Comparison of ENCODE assay signal across 1 cellular context in the genomic region with DNA sequence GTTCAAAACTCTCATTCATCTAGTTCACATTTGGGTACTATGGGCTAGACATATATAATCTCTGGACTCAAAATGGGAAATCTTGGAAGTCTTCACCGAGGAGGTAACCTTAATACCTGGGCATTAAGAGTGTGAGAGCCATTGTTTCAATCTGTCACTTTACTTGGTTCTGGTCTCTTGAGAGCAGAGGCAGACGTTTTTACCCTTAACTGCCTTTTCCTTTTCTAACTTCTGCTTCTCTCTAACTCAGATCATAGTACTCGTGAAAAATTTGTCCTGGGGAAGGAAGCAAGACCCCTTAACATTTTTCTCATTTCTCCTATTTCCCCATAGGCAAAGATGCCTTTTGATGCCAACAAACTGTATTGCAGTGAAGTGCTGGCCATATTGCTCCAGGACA.
TF ChIP-seq lines count a peak whose summit lies in the region.

No MANE protein-coding gene starts in this region.

TF ChIP-seq in SK-N-SH treated with all-trans-retinoic acid at 6 μM for 48 hours, 23 proteins besides CTCF, POLR2A, EP300 and RAD21 (continued from another document):
- TF ChIP-seq, protein P1, sequence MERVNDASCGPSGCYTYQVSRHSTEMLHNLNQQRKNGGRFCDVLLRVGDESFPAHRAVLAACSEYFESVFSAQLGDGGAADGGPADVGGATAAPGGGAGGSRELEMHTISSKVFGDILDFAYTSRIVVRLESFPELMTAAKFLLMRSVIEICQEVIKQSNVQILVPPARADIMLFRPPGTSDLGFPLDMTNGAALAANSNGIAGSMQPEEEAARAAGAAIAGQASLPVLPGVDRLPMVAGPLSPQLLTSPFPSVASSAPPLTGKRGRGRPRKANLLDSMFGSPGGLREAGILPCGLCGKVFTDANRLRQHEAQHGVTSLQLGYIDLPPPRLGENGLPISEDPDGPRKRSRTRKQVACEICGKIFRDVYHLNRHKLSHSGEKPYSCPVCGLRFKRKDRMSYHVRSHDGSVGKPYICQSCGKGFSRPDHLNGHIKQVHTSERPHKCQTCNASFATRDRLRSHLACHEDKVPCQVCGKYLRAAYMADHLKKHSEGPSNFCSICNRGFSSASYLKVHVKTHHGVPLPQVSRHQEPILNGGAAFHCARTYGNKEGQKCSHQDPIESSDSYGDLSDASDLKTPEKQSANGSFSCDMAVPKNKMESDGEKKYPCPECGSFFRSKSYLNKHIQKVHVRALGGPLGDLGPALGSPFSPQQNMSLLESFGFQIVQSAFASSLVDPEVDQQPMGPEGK (CRISPR knock-in tag; IDR thresholded peaks at IDR 0.05; ENCODE audit: borderline replicate concordance): no peak
- TF ChIP-seq, protein P2, sequence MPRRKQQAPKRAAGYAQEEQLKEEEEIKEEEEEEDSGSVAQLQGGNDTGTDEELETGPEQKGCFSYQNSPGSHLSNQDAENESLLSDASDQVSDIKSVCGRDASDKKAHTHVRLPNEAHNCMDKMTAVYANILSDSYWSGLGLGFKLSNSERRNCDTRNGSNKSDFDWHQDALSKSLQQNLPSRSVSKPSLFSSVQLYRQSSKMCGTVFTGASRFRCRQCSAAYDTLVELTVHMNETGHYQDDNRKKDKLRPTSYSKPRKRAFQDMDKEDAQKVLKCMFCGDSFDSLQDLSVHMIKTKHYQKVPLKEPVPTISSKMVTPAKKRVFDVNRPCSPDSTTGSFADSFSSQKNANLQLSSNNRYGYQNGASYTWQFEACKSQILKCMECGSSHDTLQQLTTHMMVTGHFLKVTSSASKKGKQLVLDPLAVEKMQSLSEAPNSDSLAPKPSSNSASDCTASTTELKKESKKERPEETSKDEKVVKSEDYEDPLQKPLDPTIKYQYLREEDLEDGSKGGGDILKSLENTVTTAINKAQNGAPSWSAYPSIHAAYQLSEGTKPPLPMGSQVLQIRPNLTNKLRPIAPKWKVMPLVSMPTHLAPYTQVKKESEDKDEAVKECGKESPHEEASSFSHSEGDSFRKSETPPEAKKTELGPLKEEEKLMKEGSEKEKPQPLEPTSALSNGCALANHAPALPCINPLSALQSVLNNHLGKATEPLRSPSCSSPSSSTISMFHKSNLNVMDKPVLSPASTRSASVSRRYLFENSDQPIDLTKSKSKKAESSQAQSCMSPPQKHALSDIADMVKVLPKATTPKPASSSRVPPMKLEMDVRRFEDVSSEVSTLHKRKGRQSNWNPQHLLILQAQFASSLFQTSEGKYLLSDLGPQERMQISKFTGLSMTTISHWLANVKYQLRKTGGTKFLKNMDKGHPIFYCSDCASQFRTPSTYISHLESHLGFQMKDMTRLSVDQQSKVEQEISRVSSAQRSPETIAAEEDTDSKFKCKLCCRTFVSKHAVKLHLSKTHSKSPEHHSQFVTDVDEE (CRISPR knock-in tag; IDR thresholded peaks at IDR 0.05): no peak
- TF ChIP-seq OSR1 (CRISPR knock-in tag; IDR thresholded peaks at IDR 0.05) (no peak), ZC3H10 (CRISPR knock-in tag; IDR thresholded peaks at IDR 0.05) (no peak), ZNF70 (CRISPR knock-in tag; IDR thresholded peaks at IDR 0.05) (no peak), CSDC2 (CRISPR knock-in tag; IDR thresholded peaks at IDR 0.05) (no peak), ZNF565 (CRISPR knock-in tag; conservative IDR thresholded peaks at IDR 0.05; ENCODE audit: low read depth) (no peak), ISL1 (CRISPR knock-in tag; IDR thresholded peaks at IDR 0.05) (no peak), TCF4 (CRISPR knock-in tag; IDR thresholded peaks at IDR 0.05; ENCODE audit: borderline replicate concordance) (no peak), ARNTL (CRISPR knock-in tag; IDR thresholded peaks at IDR 0.05; ENCODE audit: borderline replicate concordance, low read depth) (no peak), ZNF8 (CRISPR knock-in tag; IDR thresholded peaks at IDR 0.05) (no peak), GLIS3 (CRISPR knock-in tag; IDR thresholded peaks at IDR 0.05) (no peak), RARB (CRISPR knock-in tag; IDR thresholded peaks at IDR 0.05) (no peak), ZFP3 (CRISPR knock-in tag; IDR thresholded peaks at IDR 0.05) (no peak)
- TF ChIP-seq, protein P3, sequence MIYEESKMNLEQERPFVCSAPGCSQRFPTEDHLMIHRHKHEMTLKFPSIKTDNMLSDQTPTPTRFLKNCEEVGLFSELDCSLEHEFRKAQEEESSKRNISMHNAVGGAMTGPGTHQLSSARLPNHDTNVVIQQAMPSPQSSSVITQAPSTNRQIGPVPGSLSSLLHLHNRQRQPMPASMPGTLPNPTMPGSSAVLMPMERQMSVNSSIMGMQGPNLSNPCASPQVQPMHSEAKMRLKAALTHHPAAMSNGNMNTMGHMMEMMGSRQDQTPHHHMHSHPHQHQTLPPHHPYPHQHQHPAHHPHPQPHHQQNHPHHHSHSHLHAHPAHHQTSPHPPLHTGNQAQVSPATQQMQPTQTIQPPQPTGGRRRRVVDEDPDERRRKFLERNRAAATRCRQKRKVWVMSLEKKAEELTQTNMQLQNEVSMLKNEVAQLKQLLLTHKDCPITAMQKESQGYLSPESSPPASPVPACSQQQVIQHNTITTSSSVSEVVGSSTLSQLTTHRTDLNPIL (CRISPR knock-in tag; IDR thresholded peaks at IDR 0.05; ENCODE audit: low read depth): no peak
- TF ChIP-seq, protein P4, sequence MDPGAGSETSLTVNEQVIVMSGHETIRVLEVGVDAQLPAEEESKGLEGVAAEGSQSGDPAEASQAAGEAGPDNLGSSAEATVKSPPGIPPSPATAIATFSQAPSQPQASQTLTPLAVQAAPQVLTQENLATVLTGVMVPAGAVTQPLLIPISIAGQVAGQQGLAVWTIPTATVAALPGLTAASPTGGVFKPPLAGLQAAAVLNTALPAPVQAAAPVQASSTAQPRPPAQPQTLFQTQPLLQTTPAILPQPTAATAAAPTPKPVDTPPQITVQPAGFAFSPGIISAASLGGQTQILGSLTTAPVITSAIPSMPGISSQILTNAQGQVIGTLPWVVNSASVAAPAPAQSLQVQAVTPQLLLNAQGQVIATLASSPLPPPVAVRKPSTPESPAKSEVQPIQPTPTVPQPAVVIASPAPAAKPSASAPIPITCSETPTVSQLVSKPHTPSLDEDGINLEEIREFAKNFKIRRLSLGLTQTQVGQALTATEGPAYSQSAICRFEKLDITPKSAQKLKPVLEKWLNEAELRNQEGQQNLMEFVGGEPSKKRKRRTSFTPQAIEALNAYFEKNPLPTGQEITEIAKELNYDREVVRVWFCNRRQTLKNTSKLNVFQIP (CRISPR knock-in tag; IDR thresholded peaks at IDR 0.05; ENCODE audit: borderline replicate concordance, low read depth): no peak
